Comparison of ENCODE assay signal across 23 cellular contexts in the genomic region with DNA sequence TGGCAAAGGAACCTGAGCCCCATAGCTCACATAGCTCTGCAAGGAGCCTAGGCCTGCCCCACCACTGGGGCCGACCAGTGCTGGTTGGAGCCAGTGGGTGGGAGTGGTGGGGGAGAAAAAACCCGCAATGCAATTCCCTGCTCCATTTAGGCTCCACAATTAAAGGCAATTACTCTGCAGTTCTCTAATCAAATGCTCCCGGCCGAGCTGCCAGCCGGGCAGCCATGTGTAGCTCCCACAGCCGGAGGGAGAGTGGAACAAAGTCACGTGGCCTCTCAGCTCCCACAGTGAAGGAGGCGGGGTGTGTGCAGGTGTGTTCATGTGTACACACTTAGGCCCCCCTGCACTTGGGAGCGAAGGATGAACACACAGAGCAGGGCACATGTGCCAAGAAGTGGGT.
DNase-seq lines count a peak whose midpoint lies in the region; FAIRE-seq and TF ChIP-seq lines count a peak whose summit lies in the region.
"Had no signal": no experiment of that assay in that cellular context is flagged by ENCODE, and none has a peak within 500 bp of the region (broad histone marks: within the 10 kb centered on the region; RNA-seq: fewer than 3 reads in every experiment).

No MANE protein-coding gene starts in this region.

- H3K36me3 ChIP-seq in kidney (ENCODE audit: control insufficient read depth in 1 of 2, insufficient read depth in 2 of 2, low read length in 2 of 2), result no peaks in the 10 kb centered on the region
- H3K36me3 ChIP-seq in H7 (replicated peaks; ENCODE audit: control insufficient read depth, insufficient read depth, low read length), result peaks cover 2% of the 10 kb centered on the region

- TF ChIP-seq CTCF in kidney (IDR thresholded peaks at IDR 0.05; ENCODE audit: borderline replicate concordance, extremely low read depth, insufficient read depth), result no peak

- no peak for TF ChIP-seq EP300 in Ishikawa (IDR thresholded peaks at IDR 0.05; ENCODE audit: borderline replicate concordance)

- no peak for FAIRE-seq in kidney (lab: Jason Lieb, UNC)
- FAIRE-seq: GM12892, GM18507, H54 had no signal

- intact Hi-C loops in kidney (cut with DNase I), result no loop called here

- H3K9ac ChIP-seq in kidney (ENCODE audit: low read length in 2 of 2), result peak overlapping the region in 1 of 2 donors; percentile 21

- no peak for TF ChIP-seq RAD21 in Ishikawa (IDR thresholded peaks at IDR 0.05; ENCODE audit: low read depth)

- no peak overlapping the region for H3K4me3 ChIP-seq in kidney (ENCODE audit: low read length in 2 of 2)
- no peak overlapping the region for H3K4me3 ChIP-seq in H7 (ENCODE audit: insufficient read depth, low read depth, low read length)
- H3K4me3 ChIP-seq: MG63 had no signal

- peaks cover 9 to 35% of the 10 kb centered on the region in 2 donors for H3K4me1 ChIP-seq in kidney (ENCODE audit: control insufficient read depth in 1 of 2, insufficient read depth in 1 of 2, low read depth in 1 of 2, low read length in 2 of 2)

- no peaks in the 10 kb centered on the region for H3K27me3 ChIP-seq in H7 (ENCODE audit: control insufficient read depth, insufficient read depth, low read length)
- H3K27me3 ChIP-seq: MG63 had no signal

- DNase-seq in NCI-H526 (lab: John Stamatoyannopoulos, UW) (peak; percentile 52 to 77), kidney (peak; percentile 87), retina (peak; percentile 59), H7 (no peak), NCI-H510A (lab: John Stamatoyannopoulos, UW) (no peak), NCI-H146 (lab: John Stamatoyannopoulos, UW) (no peak), COLO668 (lab: John Stamatoyannopoulos, UW; ENCODE audit: unreplicated experiment) (no peak)
- DNase-seq: ACHN; C1 segment of cervical spinal cord; CD8-positive, alpha-beta memory T cell; DMS79; Karpas-422; MG63; NCI-H1048; NCI-H187; NCI-H2107; NCI-H510A treated with DMSO at 0.1 percent for 48 hours; SHP77 treated with DMSO at 0.1 percent for 48 hours; T-cell had no signal

- no peaks in the 10 kb centered on the region for H3K9me3 ChIP-seq in kidney (ENCODE audit: control insufficient read depth in 1 of 2, low read length in 2 of 2)
- H3K9me3 ChIP-seq: MG63 had no signal

- H3K27ac ChIP-seq in kidney (ENCODE audit: low read depth in 2 of 2, low read length in 2 of 2), result peak overlapping the region; percentile 3 to 48

TF ChIP-seq in Ishikawa, 13 proteins besides CTCF, POLR2A, EP300 and RAD21:
- TF ChIP-seq, protein P1, sequence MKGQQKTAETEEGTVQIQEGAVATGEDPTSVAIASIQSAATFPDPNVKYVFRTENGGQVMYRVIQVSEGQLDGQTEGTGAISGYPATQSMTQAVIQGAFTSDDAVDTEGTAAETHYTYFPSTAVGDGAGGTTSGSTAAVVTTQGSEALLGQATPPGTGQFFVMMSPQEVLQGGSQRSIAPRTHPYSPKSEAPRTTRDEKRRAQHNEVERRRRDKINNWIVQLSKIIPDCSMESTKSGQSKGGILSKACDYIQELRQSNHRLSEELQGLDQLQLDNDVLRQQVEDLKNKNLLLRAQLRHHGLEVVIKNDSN (IDR thresholded peaks at IDR 0.05), result peak; percentile 87
- no peak for TF ChIP-seq TAF1 (IDR thresholded peaks at IDR 0.05; ENCODE audit: low read depth)

Comparison
In these comparisons a context has a peak if more than half of its experiments do, and no peak if none do; other contexts are left out.
1. DNase-seq: peak in NCI-H526 (2 of 2), kidney (single experiment) and retina (single experiment); none in H7 (single experiment), NCI-H510A (single experiment), NCI-H146 (single experiment) and COLO668 (single experiment).